3 cellular contexts compared by ENCODE assay signal in genomic region chr7:135158141-135158655, GRCh38.
TF ChIP-seq lines count a peak whose summit lies in the region.

No MANE protein-coding gene starts in this region.

TF ChIP-seq in liver, 16 proteins besides CTCF, POLR2A, EP300 and RAD21:
- TF ChIP-seq FOXA1 (IDR thresholded peaks at IDR 0.05) (no peak), GABPA (IDR thresholded peaks at IDR 0.05 in 1 of 2, conservative IDR thresholded peaks at IDR 0.05 in 1 of 2) (no peak), SP1 (IDR thresholded peaks at IDR 0.05) (no peak)

TF ChIP-seq in HepG2, 621 proteins besides CTCF, POLR2A, EP300 and RAD21:
- TF ChIP-seq SMC3 (IDR thresholded peaks at IDR 0.05; ENCODE audit: low read length) = no peak
- TF ChIP-seq, protein P1, sequence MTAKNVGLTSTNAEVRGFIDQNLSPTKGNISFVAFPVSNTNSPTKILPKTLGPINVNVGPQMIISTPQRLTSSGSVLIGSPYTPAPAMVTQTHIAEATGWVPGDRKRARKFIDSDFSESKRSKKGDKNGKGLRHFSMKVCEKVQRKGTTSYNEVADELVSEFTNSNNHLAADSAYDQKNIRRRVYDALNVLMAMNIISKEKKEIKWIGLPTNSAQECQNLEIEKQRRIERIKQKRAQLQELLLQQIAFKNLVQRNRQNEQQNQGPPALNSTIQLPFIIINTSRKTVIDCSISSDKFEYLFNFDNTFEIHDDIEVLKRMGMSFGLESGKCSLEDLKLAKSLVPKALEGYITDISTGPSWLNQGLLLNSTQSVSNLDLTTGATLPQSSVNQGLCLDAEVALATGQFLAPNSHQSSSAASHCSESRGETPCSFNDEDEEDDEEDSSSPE (CRISPR knock-in tag; IDR thresholded peaks at IDR 0.05) = no peak
- TF ChIP-seq TARDBP (CRISPR knock-in tag; IDR thresholded peaks at IDR 0.05) = no peak
- TF ChIP-seq SNAPC2 (CRISPR knock-in tag; IDR thresholded peaks at IDR 0.05) = no peak
- no peak for TF ChIP-seq ZNF672 (CRISPR knock-in tag; IDR thresholded peaks at IDR 0.05)
- TF ChIP-seq ZNF44 (CRISPR knock-in tag; IDR thresholded peaks at IDR 0.05) = no peak
- TF ChIP-seq, protein P2, sequence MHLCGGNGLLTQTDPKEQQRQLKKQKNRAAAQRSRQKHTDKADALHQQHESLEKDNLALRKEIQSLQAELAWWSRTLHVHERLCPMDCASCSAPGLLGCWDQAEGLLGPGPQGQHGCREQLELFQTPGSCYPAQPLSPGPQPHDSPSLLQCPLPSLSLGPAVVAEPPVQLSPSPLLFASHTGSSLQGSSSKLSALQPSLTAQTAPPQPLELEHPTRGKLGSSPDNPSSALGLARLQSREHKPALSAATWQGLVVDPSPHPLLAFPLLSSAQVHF (CRISPR knock-in tag; IDR thresholded peaks at IDR 0.05) = no peak
- no peak for TF ChIP-seq ZNF569 (CRISPR knock-in tag; IDR thresholded peaks at IDR 0.05; ENCODE audit: borderline replicate concordance)
- TF ChIP-seq, protein P3, sequence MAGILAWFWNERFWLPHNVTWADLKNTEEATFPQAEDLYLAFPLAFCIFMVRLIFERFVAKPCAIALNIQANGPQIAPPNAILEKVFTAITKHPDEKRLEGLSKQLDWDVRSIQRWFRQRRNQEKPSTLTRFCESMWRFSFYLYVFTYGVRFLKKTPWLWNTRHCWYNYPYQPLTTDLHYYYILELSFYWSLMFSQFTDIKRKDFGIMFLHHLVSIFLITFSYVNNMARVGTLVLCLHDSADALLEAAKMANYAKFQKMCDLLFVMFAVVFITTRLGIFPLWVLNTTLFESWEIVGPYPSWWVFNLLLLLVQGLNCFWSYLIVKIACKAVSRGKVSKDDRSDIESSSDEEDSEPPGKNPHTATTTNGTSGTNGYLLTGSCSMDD (CRISPR knock-in tag; IDR thresholded peaks at IDR 0.05) = no peak
- TF ChIP-seq ZNF180 (CRISPR knock-in tag; IDR thresholded peaks at IDR 0.05; ENCODE audit: borderline replicate concordance, low read depth) = no peak
- TF ChIP-seq ZNF530 (CRISPR knock-in tag; IDR thresholded peaks at IDR 0.05; ENCODE audit: low read depth) = no peak
- no peak for TF ChIP-seq ZNF557 (CRISPR knock-in tag; IDR thresholded peaks at IDR 0.05)
- no peak for TF ChIP-seq ZNF367 (CRISPR knock-in tag; IDR thresholded peaks at IDR 0.05; ENCODE audit: borderline replicate concordance)
- TF ChIP-seq, protein P4, sequence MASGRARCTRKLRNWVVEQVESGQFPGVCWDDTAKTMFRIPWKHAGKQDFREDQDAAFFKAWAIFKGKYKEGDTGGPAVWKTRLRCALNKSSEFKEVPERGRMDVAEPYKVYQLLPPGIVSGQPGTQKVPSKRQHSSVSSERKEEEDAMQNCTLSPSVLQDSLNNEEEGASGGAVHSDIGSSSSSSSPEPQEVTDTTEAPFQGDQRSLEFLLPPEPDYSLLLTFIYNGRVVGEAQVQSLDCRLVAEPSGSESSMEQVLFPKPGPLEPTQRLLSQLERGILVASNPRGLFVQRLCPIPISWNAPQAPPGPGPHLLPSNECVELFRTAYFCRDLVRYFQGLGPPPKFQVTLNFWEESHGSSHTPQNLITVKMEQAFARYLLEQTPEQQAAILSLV (CRISPR knock-in tag; IDR thresholded peaks at IDR 0.05; ENCODE audit: borderline replicate concordance) = no peak

TF ChIP-seq in GM23338, 12 proteins besides CTCF, POLR2A, EP300 and RAD21:
- TF ChIP-seq, protein P5, sequence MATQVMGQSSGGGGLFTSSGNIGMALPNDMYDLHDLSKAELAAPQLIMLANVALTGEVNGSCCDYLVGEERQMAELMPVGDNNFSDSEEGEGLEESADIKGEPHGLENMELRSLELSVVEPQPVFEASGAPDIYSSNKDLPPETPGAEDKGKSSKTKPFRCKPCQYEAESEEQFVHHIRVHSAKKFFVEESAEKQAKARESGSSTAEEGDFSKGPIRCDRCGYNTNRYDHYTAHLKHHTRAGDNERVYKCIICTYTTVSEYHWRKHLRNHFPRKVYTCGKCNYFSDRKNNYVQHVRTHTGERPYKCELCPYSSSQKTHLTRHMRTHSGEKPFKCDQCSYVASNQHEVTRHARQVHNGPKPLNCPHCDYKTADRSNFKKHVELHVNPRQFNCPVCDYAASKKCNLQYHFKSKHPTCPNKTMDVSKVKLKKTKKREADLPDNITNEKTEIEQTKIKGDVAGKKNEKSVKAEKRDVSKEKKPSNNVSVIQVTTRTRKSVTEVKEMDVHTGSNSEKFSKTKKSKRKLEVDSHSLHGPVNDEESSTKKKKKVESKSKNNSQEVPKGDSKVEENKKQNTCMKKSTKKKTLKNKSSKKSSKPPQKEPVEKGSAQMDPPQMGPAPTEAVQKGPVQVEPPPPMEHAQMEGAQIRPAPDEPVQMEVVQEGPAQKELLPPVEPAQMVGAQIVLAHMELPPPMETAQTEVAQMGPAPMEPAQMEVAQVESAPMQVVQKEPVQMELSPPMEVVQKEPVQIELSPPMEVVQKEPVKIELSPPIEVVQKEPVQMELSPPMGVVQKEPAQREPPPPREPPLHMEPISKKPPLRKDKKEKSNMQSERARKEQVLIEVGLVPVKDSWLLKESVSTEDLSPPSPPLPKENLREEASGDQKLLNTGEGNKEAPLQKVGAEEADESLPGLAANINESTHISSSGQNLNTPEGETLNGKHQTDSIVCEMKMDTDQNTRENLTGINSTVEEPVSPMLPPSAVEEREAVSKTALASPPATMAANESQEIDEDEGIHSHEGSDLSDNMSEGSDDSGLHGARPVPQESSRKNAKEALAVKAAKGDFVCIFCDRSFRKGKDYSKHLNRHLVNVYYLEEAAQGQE (IDR thresholded peaks at IDR 0.05; ENCODE audit: unreplicated experiment) = no peak
- TF ChIP-seq, protein P6, sequence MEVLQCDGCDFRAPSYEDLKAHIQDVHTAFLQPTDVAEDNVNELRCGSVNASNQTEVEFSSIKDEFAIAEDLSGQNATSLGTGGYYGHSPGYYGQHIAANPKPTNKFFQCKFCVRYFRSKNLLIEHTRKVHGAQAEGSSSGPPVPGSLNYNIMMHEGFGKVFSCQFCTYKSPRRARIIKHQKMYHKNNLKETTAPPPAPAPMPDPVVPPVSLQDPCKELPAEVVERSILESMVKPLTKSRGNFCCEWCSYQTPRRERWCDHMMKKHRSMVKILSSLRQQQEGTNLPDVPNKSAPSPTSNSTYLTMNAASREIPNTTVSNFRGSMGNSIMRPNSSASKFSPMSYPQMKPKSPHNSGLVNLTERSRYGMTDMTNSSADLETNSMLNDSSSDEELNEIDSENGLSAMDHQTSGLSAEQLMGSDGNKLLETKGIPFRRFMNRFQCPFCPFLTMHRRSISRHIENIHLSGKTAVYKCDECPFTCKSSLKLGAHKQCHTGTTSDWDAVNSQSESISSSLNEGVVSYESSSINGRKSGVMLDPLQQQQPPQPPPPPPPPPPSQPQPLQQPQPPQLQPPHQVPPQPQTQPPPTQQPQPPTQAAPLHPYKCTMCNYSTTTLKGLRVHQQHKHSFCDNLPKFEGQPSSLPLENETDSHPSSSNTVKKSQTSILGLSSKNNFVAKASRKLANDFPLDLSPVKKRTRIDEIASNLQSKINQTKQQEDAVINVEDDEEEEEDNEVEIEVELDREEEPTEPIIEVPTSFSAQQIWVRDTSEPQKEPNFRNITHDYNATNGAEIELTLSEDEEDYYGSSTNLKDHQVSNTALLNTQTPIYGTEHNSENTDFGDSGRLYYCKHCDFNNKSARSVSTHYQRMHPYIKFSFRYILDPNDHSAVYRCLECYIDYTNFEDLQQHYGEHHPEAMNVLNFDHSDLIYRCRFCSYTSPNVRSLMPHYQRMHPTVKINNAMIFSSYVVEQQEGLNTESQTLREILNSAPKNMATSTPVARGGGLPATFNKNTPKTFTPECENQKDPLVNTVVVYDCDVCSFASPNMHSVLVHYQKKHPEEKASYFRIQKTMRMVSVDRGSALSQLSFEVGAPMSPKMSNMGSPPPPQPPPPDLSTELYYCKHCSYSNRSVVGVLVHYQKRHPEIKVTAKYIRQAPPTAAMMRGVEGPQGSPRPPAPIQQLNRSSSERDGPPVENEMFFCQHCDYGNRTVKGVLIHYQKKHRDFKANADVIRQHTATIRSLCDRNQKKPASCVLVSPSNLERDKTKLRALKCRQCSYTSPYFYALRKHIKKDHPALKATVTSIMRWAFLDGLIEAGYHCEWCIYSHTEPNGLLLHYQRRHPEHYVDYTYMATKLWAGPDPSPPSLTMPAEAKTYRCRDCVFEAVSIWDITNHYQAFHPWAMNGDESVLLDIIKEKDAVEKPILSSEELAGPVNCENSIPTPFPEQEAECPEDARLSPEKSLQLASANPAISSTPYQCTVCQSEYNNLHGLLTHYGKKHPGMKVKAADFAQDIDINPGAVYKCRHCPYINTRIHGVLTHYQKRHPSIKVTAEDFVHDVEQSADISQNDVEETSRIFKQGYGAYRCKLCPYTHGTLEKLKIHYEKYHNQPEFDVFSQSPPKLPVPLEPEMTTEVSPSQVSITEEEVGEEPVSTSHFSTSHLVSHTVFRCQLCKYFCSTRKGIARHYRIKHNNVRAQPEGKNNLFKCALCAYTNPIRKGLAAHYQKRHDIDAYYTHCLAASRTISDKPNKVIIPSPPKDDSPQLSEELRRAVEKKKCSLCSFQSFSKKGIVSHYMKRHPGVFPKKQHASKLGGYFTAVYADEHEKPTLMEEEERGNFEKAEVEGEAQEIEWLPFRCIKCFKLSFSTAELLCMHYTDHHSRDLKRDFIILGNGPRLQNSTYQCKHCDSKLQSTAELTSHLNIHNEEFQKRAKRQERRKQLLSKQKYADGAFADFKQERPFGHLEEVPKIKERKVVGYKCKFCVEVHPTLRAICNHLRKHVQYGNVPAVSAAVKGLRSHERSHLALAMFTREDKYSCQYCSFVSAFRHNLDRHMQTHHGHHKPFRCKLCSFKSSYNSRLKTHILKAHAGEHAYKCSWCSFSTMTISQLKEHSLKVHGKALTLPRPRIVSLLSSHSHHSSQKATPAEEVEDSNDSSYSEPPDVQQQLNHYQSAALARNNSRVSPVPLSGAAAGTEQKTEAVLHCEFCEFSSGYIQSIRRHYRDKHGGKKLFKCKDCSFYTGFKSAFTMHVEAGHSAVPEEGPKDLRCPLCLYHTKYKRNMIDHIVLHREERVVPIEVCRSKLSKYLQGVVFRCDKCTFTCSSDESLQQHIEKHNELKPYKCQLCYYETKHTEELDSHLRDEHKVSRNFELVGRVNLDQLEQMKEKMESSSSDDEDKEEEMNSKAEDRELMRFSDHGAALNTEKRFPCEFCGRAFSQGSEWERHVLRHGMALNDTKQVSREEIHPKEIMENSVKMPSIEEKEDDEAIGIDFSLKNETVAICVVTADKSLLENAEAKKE (CRISPR knock-in tag; IDR thresholded peaks at IDR 0.05) = no peak
- TF ChIP-seq POLR2AphosphoS5 (IDR thresholded peaks at IDR 0.05; ENCODE audit: low read depth) = no peak
- no peak for TF ChIP-seq CREB1 (CRISPR knock-in tag; IDR thresholded peaks at IDR 0.05; ENCODE audit: low read depth)
- TF ChIP-seq EZH2 (IDR thresholded peaks at IDR 0.05; ENCODE audit: low read depth, unreplicated experiment) = no peak
- TF ChIP-seq ETS1 (IDR thresholded peaks at IDR 0.05) = no peak
- TF ChIP-seq NANOG (IDR thresholded peaks at IDR 0.05; ENCODE audit: borderline replicate concordance) = no peak
- TF ChIP-seq ZNF331 (CRISPR knock-in tag; IDR thresholded peaks at IDR 0.05; ENCODE audit: low read depth) = no peak
- no peak for TF ChIP-seq JUNB (IDR thresholded peaks at IDR 0.05; ENCODE audit: unreplicated experiment)
